In the genomic region with DNA sequence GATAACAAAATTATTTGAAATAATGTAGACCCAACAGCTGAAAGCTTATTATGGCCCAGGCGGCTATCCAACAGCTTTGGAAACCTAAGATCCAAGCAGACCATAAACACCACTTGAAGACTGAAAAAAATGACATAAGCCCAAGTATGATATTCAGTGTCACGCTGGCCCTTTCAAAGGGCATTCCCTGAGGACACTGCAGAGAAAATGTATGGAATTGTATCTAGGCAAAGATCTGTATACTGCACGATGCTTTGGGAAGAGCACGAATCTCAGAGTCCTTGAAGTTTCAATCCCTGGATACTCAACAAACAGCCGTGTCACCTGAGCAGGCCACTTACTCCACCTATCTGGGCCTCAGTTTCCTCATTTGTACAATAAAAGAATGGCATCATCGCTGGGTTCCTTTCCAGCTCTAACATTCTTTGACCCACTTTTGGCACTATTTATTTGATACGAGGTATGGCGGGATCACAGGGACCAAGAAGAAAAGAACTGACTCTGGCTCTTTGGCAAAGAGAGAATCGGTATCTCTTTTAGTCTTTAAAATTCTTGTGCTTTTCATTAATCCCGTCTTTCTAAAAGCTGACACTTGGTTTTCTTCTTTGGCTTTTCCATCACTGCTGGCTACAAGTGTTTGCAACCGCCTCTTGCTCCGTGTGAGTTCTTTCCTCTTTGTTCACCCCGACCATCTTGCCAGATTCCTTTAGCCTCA, we compare ENCODE assay signal across 1 cellular context.
TF ChIP-seq lines count a peak whose summit lies in the region.

No MANE protein-coding gene starts in this region.

TF ChIP-seq in HepG2, 621 proteins besides CTCF, POLR2A, EP300 and RAD21 (continued from another document and continues in another):
- TF ChIP-seq ZBTB4 (CRISPR knock-in tag; IDR thresholded peaks at IDR 0.05; ENCODE audit: borderline replicate concordance) (no peak), HMGXB4 (CRISPR knock-in tag; IDR thresholded peaks at IDR 0.05; ENCODE audit: borderline replicate concordance in 1 of 2, low read depth in 1 of 2) (peak in 1 of 2 experiments; percentile 33; a peak in 1 of 4 replicates), MED8 (CRISPR knock-in tag; IDR thresholded peaks at IDR 0.05; ENCODE audit: insufficient replicate concordance) (no peak), SMAD3 (CRISPR knock-in tag; IDR thresholded peaks at IDR 0.05) (0 out of 2 replicates have a peak, but pooled peaks have one; percentile 18), MYC (CRISPR knock-in tag; IDR thresholded peaks at IDR 0.05; ENCODE audit: borderline replicate concordance) (no peak), ZSCAN31 (CRISPR knock-in tag; IDR thresholded peaks at IDR 0.05; ENCODE audit: low read depth) (0 out of 2 replicates have a peak, but pooled peaks have one; percentile 40), RFX3 (CRISPR knock-in tag; IDR thresholded peaks at IDR 0.05) (no peak), RARA (CRISPR knock-in tag; IDR thresholded peaks at IDR 0.05) (no peak), CSRNP2 (CRISPR knock-in tag; conservative IDR thresholded peaks at IDR 0.05; ENCODE audit: low read depth) (no peak), TEAD3 (CRISPR knock-in tag; optimal IDR thresholded peaks at IDR 0.05; ENCODE audit: borderline replicate concordance) (peak; percentile 22), MAF1 (CRISPR knock-in tag; IDR thresholded peaks at IDR 0.05; ENCODE audit: borderline replicate concordance) (no peak), ZNF24 (IDR thresholded peaks at IDR 0.05) (no peak), HNRNPUL1 (IDR thresholded peaks at IDR 0.05; ENCODE audit: low read depth, low read length) (no peak), ZNF772 (CRISPR knock-in tag; IDR thresholded peaks at IDR 0.05) (no peak), ZNF563 (CRISPR knock-in tag; IDR thresholded peaks at IDR 0.05) (no peak), ZC3H13 (CRISPR knock-in tag; IDR thresholded peaks at IDR 0.05) (peak; percentile 14; the same call in 1 of the 2 replicates), NRL (CRISPR knock-in tag; IDR thresholded peaks at IDR 0.05; ENCODE audit: borderline replicate concordance) (no peak), ZNF441 (CRISPR knock-in tag; IDR thresholded peaks at IDR 0.05; ENCODE audit: borderline replicate concordance) (no peak), KDM5A (IDR thresholded peaks at IDR 0.05; ENCODE audit: borderline replicate concordance, low read length) (0 out of 2 replicates have a peak, but pooled peaks have one; percentile 44), MATR3 (CRISPR knock-in tag; IDR thresholded peaks at IDR 0.05) (no peak), ZNF556 (CRISPR knock-in tag; IDR thresholded peaks at IDR 0.05; ENCODE audit: borderline replicate concordance) (0 out of 2 replicates have a peak, but pooled peaks have one; percentile 44), CEBPB (IDR thresholded peaks at IDR 0.05; ENCODE audit: borderline replicate concordance, low read depth, low read length) (no peak), ZSCAN21 (CRISPR knock-in tag; IDR thresholded peaks at IDR 0.05; ENCODE audit: borderline replicate concordance) (no peak), ZBTB2 (CRISPR knock-in tag; IDR thresholded peaks at IDR 0.05; ENCODE audit: low read depth) (no peak), PBX3 (CRISPR knock-in tag; IDR thresholded peaks at IDR 0.05; ENCODE audit: borderline replicate concordance) (0 out of 2 replicates have a peak, but pooled peaks have one; percentile 19)
- TF ChIP-seq, protein P1, sequence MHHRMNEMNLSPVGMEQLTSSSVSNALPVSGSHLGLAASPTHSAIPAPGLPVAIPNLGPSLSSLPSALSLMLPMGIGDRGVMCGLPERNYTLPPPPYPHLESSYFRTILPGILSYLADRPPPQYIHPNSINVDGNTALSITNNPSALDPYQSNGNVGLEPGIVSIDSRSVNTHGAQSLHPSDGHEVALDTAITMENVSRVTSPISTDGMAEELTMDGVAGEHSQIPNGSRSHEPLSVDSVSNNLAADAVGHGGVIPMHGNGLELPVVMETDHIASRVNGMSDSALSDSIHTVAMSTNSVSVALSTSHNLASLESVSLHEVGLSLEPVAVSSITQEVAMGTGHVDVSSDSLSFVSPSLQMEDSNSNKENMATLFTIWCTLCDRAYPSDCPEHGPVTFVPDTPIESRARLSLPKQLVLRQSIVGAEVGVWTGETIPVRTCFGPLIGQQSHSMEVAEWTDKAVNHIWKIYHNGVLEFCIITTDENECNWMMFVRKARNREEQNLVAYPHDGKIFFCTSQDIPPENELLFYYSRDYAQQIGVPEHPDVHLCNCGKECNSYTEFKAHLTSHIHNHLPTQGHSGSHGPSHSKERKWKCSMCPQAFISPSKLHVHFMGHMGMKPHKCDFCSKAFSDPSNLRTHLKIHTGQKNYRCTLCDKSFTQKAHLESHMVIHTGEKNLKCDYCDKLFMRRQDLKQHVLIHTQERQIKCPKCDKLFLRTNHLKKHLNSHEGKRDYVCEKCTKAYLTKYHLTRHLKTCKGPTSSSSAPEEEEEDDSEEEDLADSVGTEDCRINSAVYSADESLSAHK (CRISPR knock-in tag; IDR thresholded peaks at IDR 0.05; ENCODE audit: borderline replicate concordance): no peak
- TF ChIP-seq, protein P2, sequence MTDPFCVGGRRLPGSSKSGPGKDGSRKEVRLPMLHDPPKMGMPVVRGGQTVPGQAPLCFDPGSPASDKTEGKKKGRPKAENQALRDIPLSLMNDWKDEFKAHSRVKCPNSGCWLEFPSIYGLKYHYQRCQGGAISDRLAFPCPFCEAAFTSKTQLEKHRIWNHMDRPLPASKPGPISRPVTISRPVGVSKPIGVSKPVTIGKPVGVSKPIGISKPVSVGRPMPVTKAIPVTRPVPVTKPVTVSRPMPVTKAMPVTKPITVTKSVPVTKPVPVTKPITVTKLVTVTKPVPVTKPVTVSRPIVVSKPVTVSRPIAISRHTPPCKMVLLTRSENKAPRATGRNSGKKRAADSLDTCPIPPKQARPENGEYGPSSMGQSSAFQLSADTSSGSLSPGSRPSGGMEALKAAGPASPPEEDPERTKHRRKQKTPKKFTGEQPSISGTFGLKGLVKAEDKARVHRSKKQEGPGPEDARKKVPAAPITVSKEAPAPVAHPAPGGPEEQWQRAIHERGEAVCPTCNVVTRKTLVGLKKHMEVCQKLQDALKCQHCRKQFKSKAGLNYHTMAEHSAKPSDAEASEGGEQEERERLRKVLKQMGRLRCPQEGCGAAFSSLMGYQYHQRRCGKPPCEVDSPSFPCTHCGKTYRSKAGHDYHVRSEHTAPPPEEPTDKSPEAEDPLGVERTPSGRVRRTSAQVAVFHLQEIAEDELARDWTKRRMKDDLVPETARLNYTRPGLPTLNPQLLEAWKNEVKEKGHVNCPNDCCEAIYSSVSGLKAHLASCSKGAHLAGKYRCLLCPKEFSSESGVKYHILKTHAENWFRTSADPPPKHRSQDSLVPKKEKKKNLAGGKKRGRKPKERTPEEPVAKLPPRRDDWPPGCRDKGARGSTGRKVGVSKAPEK (CRISPR knock-in tag; IDR thresholded peaks at IDR 0.05; ENCODE audit: borderline replicate concordance): no peak
- TF ChIP-seq, protein P3, sequence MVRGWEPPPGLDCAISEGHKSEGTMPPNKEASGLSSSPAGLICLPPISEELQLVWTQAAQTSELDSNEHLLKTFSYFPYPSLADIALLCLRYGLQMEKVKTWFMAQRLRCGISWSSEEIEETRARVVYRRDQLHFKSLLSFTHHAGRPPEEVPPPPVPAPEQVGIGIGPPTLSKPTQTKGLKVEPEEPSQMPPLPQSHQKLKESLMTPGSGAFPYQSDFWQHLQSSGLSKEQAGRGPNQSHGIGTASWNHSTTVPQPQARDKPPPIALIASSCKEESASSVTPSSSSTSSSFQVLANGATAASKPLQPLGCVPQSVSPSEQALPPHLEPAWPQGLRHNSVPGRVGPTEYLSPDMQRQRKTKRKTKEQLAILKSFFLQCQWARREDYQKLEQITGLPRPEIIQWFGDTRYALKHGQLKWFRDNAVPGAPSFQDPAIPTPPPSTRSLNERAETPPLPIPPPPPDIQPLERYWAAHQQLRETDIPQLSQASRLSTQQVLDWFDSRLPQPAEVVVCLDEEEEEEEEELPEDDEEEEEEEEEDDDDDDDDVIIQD (CRISPR knock-in tag; IDR thresholded peaks at IDR 0.05; ENCODE audit: low read depth): 0 out of 2 replicates have a peak, but pooled peaks have one; percentile 8
- TF ChIP-seq, protein P4, sequence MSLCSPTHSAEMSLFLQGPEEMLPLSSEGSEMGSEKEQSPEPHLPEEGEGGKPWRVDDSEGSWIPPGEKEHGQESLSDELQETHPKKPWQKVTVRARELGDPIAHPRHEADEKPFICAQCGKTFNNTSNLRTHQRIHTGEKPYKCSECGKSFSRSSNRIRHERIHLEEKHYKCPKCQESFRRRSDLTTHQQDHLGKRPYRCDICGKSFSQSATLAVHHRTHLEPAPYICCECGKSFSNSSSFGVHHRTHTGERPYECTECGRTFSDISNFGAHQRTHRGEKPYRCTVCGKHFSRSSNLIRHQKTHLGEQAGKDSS (CRISPR knock-in tag; IDR thresholded peaks at IDR 0.05; ENCODE audit: borderline replicate concordance, low read depth): peak; percentile 97
- TF ChIP-seq, protein P5, sequence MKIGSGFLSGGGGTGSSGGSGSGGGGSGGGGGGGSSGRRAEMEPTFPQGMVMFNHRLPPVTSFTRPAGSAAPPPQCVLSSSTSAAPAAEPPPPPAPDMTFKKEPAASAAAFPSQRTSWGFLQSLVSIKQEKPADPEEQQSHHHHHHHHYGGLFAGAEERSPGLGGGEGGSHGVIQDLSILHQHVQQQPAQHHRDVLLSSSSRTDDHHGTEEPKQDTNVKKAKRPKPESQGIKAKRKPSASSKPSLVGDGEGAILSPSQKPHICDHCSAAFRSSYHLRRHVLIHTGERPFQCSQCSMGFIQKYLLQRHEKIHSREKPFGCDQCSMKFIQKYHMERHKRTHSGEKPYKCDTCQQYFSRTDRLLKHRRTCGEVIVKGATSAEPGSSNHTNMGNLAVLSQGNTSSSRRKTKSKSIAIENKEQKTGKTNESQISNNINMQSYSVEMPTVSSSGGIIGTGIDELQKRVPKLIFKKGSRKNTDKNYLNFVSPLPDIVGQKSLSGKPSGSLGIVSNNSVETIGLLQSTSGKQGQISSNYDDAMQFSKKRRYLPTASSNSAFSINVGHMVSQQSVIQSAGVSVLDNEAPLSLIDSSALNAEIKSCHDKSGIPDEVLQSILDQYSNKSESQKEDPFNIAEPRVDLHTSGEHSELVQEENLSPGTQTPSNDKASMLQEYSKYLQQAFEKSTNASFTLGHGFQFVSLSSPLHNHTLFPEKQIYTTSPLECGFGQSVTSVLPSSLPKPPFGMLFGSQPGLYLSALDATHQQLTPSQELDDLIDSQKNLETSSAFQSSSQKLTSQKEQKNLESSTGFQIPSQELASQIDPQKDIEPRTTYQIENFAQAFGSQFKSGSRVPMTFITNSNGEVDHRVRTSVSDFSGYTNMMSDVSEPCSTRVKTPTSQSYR (CRISPR knock-in tag; IDR thresholded peaks at IDR 0.05; ENCODE audit: borderline replicate concordance): no peak
